ENCODE assay signal across 7 cellular contexts in the genomic region with DNA sequence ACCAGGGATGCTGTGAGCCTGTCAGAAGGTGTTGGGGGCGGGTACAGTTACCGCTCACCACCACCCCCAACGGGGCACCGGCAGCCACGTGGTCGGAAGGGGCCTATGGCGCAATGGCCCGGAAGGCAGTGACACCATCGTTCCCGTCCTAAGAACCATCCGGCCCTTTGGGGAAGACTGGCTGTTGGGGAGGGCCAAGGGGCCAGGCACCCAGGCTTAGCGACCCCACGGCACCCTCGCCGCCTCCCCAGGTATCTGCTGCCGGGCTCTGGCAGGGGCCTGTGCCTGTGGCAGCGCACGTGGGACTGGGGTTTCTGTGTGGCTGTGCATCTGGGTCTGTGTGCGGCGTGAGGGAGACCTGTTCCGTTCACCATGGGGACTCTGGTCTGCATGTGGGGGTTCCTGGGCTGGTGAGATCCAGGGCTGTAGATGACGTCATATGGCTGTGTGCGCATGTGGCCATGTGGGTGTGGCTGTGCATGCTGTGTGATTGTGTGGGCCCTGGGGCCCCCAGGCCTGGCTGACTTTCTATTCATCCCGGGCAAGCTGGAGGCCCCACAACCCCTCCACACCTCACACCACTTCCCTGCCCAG. TPM values are rescaled to one million over a fixed set of nuclear protein-coding genes. Genes with fewer than 3 reads are reported as not detected.
DNase-seq lines count a peak whose midpoint lies in the region; ATAC-seq and TF ChIP-seq lines count a peak whose summit lies in the region.

No MANE protein-coding gene starts in this region.

- CTCF ChIA-PET in activated CD4-positive, alpha-beta memory T cell treated with anti-CD3 and anti-CD28 coated beads for 36 hours (lab: Charles Lee) = interaction anchor here (1.8 to 7.9 kb wide), 3 partner anchors 21 to 159 kb away, joined by 7 to 154 read pairs (median 7); partner anchors contain the start of genes CASTOR1 and RNF215

- H3K27ac ChIP-seq in brain microvascular endothelial cell = no peak overlapping the region

- H3K4me3 ChIP-seq in fibroblast of mammary gland (ENCODE audit: control insufficient read depth, low read depth, low read length) = no peak overlapping the region
- no peak overlapping the region for H3K4me3 ChIP-seq in brain microvascular endothelial cell (ENCODE audit: low read depth, low read length)

- H3K9me3 Mint-ChIP-seq in activated CD4-positive, alpha-beta memory T cell treated with anti-CD3 and anti-CD28 coated beads for 36 hours = no peaks in the 10 kb centered on the region

- in situ Hi-C loops in brain microvascular endothelial cell (cut with HindIII; ENCODE audit: low pct_ligation_motif_present, low sequenced_read_pairs) = no loop called here

- peak overlapping the region; percentile 97 for H3K27ac Mint-ChIP-seq in activated CD4-positive, alpha-beta memory T cell treated with anti-CD3 and anti-CD28 coated beads for 36 hours

- no peaks in the 10 kb centered on the region for H3K27me3 Mint-ChIP-seq in activated CD4-positive, alpha-beta memory T cell treated with anti-CD3 and anti-CD28 coated beads for 36 hours

- intact Hi-C loops in activated CD4-positive, alpha-beta memory T cell treated with anti-CD3 and anti-CD28 coated beads for 36 hours (cut with micrococcal nuclease) = loop anchor here (1.0 to 10.0 kb wide), 3 partner anchors 20 to 501 kb away; partner anchors contain the start of genes LIF, UQCR10 and ZMAT5

- no peaks in the 10 kb centered on the region for H3K36me3 ChIP-seq in brain microvascular endothelial cell (replicated peaks)

- peak; percentile 92 for DNase-seq in activated CD4-positive, alpha-beta memory T cell treated with anti-CD3 and anti-CD28 coated beads for 36 hours
- DNase-seq in fibroblast of mammary gland (ENCODE audit: low read depth) = peak; percentile 33
- DNase-seq in stimulated activated CD4-positive, alpha-beta T cell treated with anti-CD3 and anti-CD28 coated beads, Interleukin-4, amount 100 ng/mL, for 24 hours = peak; percentile 88
- no peak for DNase-seq in brain microvascular endothelial cell
- no peak for DNase-seq in NCI-H1930 (lab: John Stamatoyannopoulos, UW)

- H3K4me1 Mint-ChIP-seq in activated CD4-positive, alpha-beta memory T cell treated with anti-CD3 and anti-CD28 coated beads for 36 hours (ENCODE audit: low read depth) = peaks cover 44% of the 10 kb centered on the region

- no peaks in the 10 kb centered on the region for H3K27me3 ChIP-seq in brain microvascular endothelial cell (replicated peaks)

- POLR2A ChIA-PET in activated CD4-positive, alpha-beta memory T cell treated with anti-CD3 and anti-CD28 coated beads for 36 hours (lab: Charles Lee) = interaction anchor here (1.0 to 2.2 kb wide), 3 partner anchors 22 to 159 kb away, joined by 4 to 7 read pairs (median 5); partner anchors contain the start of genes CCDC157 and SF3A1

- TF ChIP-seq CTCF in fibroblast of mammary gland (conservative IDR thresholded peaks at IDR 0.05; ENCODE audit: control insufficient read depth, insufficient read depth, low read depth, low read length) = no peak
- no peak for TF ChIP-seq CTCF in brain microvascular endothelial cell (IDR thresholded peaks at IDR 0.05; ENCODE audit: low read depth, low read length, missing control alignments)

- H3K4me3 Mint-ChIP-seq in activated CD4-positive, alpha-beta memory T cell treated with anti-CD3 and anti-CD28 coated beads for 36 hours = peak overlapping the region; percentile 86

- ATAC-seq in GM19438 (IDR thresholded peaks at IDR 0.05; ENCODE audit: low read depth, unreplicated experiment) (peak; percentile 59), HG03571 (IDR thresholded peaks at IDR 0.05; ENCODE audit: unreplicated experiment) (peak; percentile 60)

- peaks cover 57% of the 10 kb centered on the region for H3K36me3 Mint-ChIP-seq in activated CD4-positive, alpha-beta memory T cell treated with anti-CD3 and anti-CD28 coated beads for 36 hours

RNA-seq across cellular contexts. Expression of gene OSM, which starts 0.7 kb away (rescaled TPM):
- 10 to 100 TPM; 39.6 to 41.2 TPM for total RNA-seq in activated CD4-positive, alpha-beta memory T cell treated with anti-CD3 and anti-CD28 coated beads for 36 hours

RNA-seq across cellular contexts. Expression of gene LIF, which starts 19.4 kb away (rescaled TPM):
- total RNA-seq in activated CD4-positive, alpha-beta memory T cell treated with anti-CD3 and anti-CD28 coated beads for 36 hours = 100 to 1,000 TPM; 176 to 189 TPM

RNA-seq across cellular contexts. Expression of gene CASTOR1, which starts 23.4 kb away (rescaled TPM):
- 1 to 10 TPM; 3.6 to 4.0 TPM for total RNA-seq in activated CD4-positive, alpha-beta memory T cell treated with anti-CD3 and anti-CD28 coated beads for 36 hours

Comparison
In these comparisons a context has a peak if more than half of its experiments do, and no peak if none do; other contexts are left out.
1. DNase-seq: peak in activated CD4-positive, alpha-beta memory T cell treated with anti-CD3 and anti-CD28 coated beads for 36 hours (single experiment), fibroblast of mammary gland (single experiment) and stimulated activated CD4-positive, alpha-beta T cell treated with anti-CD3 and anti-CD28 coated beads, Interleukin-4, amount 100 ng/mL, for 24 hours (single experiment); none in brain microvascular endothelial cell (single experiment) and NCI-H1930 (0 of 2).